Comparison of ENCODE assay signal across 25 cellular contexts in the genomic region with DNA sequence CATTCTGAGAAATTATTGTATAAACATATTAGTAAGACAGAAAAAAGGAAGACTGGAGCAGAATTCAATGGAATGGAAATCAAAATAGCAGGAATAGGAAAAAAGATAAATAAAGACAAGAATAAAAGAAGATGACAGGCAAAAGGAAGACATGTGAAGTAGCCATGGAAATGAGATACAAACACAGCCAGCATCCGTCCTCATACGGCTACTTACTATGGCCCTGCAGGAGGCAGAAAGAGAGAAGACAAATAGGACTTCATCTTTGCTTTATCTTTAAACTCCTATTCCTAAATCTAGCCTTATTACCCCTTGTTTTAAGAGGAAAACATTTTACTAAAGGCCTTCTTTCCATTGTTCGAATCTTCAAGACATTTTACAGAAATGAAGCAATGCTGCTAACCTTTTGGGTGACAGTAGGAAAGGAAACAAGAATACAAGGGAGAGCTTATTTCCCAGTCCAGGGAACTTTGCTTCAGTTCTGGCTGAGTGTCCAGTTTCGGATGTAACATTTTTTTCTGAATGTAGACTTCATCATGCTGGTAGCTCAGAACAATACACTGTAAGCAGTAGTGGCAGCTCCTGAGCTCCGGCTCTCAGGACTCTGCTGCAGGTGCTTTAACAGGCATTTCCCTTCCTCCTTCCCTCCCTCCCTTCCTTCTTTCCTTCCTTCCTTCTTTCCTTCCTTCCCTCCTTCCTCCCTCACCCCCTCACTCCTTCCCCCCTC.
"Had no signal": no experiment of that assay in that cellular context is flagged by ENCODE, and none has a peak within 500 bp of the region (broad histone marks: within the 10 kb centered on the region; RNA-seq: fewer than 3 reads in every experiment).

No MANE protein-coding gene starts in this region.

- DNase-seq: activated CD4-positive, alpha-beta T cell treated with anti-CD3 and anti-CD28 coated beads, Interleukin-2, amount 50 U/mL, for 1 hour; activated CD4-positive, CD25-positive, alpha-beta regulatory T cell treated with anti-CD3 and anti-CD28 coated beads, Interleukin-2, amount 50 U/mL, for 72 hours; activated CD8-positive, alpha-beta T cell treated with anti-CD3 and anti-CD28 coated beads, Interleukin-2, amount 10 ng/mL, durations not matched to agents 7 days and 5 days; activated gamma-delta T cell treated with Interleukin-2 at 50 U/mL for 16 hours; anterior cingulate cortex; caudate nucleus; effector memory CD8-positive, alpha-beta T cell; esophagus squamous epithelium; gastrocnemius medialis; head of caudate nucleus; mammary epithelial cell; natural killer cell; right cardiac atrium; stimulated activated CD4-positive, alpha-beta T cell treated with anti-CD3 and anti-CD28 coated beads, Interleukin-12 subunit alpha, Interleukin-12 subunit beta, amount 100 ng/mL, for 4 hours; stimulated activated CD4-positive, alpha-beta T cell treated with anti-CD3 and anti-CD28 coated beads, Interleukin-4, amount 100 ng/mL, for 4 hours; stimulated activated naive CD8-positive, alpha-beta T cell treated with anti-CD3 and anti-CD28 coated beads, Interleukin-15, Interleukin-2, amounts not matched to agents 100 U/mL and 50 U/mL, for 24 hours; substantia nigra; thyroid gland; upper lobe of right lung had no signal

- H3K9me3 ChIP-seq: esophagus squamous epithelium, gastrocnemius medialis, prostate gland, thyroid gland, upper lobe of right lung had no signal

- H3K36me3 ChIP-seq: esophagus squamous epithelium, gastrocnemius medialis, prostate gland, thyroid gland, upper lobe of right lung had no signal

- H3K27ac ChIP-seq: esophagus squamous epithelium, gastrocnemius medialis, prostate gland, thyroid gland, upper lobe of right lung, VCaP had no signal

- H3K27me3 Mint-ChIP-seq: activated naive CD4-positive, alpha-beta T cell treated with anti-CD3 and anti-CD28 coated beads, Interleukin-2, amount 50 U/mL, for 24 hours; brain; effector memory CD8-positive, alpha-beta T cell had no signal

- H3K4me1 ChIP-seq: esophagus squamous epithelium, prostate gland, thyroid gland, upper lobe of right lung had no signal

- H3K4me1 Mint-ChIP-seq: activated naive CD4-positive, alpha-beta T cell treated with anti-CD3 and anti-CD28 coated beads, Interleukin-2, amount 50 U/mL, for 24 hours; natural killer cell had no signal

- ATAC-seq: activated CD8-positive, alpha-beta T cell treated with anti-CD3 and anti-CD28 coated beads, Interleukin-2, amount 10 ng/mL, durations not matched to agents 7 days and 5 days; effector memory CD8-positive, alpha-beta T cell; gastrocnemius medialis; natural killer cell; stimulated activated naive CD8-positive, alpha-beta T cell treated with anti-CD3 and anti-CD28 coated beads, Interleukin-15, Interleukin-2, amounts not matched to agents 100 U/mL and 50 U/mL, for 24 hours; upper lobe of right lung had no signal

- H3K9me3 Mint-ChIP-seq: activated naive CD4-positive, alpha-beta T cell treated with anti-CD3 and anti-CD28 coated beads, Interleukin-2, amount 50 U/mL, for 24 hours; brain; effector memory CD8-positive, alpha-beta T cell; mesothelial cell of epicardium; natural killer cell; T-helper 2 cell treated with Interferon-gamma antibody and Interleukin-4, amounts not matched to agents 5 μg/mL and 100 μg/mL, for 36 hours had no signal

- H3K27ac Mint-ChIP-seq: activated CD8-positive, alpha-beta T cell treated with anti-CD3 and anti-CD28 coated beads, Interleukin-2, amount 10 ng/mL, durations not matched to agents 7 days and 5 days; activated naive CD4-positive, alpha-beta T cell treated with anti-CD3 and anti-CD28 coated beads, Interleukin-2, amount 50 U/mL, for 24 hours; effector memory CD8-positive, alpha-beta T cell; mesothelial cell of epicardium; natural killer cell; T-helper 2 cell treated with Interferon-gamma antibody and Interleukin-4, amounts not matched to agents 5 μg/mL and 100 μg/mL, for 36 hours had no signal

- H3K27me3 ChIP-seq: esophagus squamous epithelium, gastrocnemius medialis, thyroid gland, upper lobe of right lung had no signal

- H3K4me3 Mint-ChIP-seq: activated CD8-positive, alpha-beta T cell treated with anti-CD3 and anti-CD28 coated beads, Interleukin-2, amount 10 ng/mL, durations not matched to agents 7 days and 5 days; activated naive CD4-positive, alpha-beta T cell treated with anti-CD3 and anti-CD28 coated beads, Interleukin-2, amount 50 U/mL, for 24 hours; brain; effector memory CD8-positive, alpha-beta T cell; mesothelial cell of epicardium; natural killer cell; T-helper 2 cell treated with Interferon-gamma antibody and Interleukin-4, amounts not matched to agents 5 μg/mL and 100 μg/mL, for 36 hours had no signal

- H3K4me3 ChIP-seq: esophagus squamous epithelium, gastrocnemius medialis, prostate gland, thyroid gland, upper lobe of right lung had no signal

- H3K36me3 Mint-ChIP-seq: brain, mesothelial cell of epicardium, natural killer cell had no signal
